In genomic region chr11:12598330-12599256, GRCh38 we compare ENCODE assay signal across 11 cellular contexts.
DNase-seq lines count a peak whose midpoint lies in the region; ATAC-seq and TF ChIP-seq lines count a peak whose summit lies in the region.
"Had no signal": no experiment of that assay in that cellular context is flagged by ENCODE, and none has a peak within 500 bp of the region (broad histone marks: within the 10 kb centered on the region; RNA-seq: fewer than 3 reads in every experiment).

No MANE protein-coding gene starts in this region.

- H3K9me3 Mint-ChIP-seq in activated naive CD4-positive, alpha-beta T cell treated with anti-CD3 and anti-CD28 coated beads for 36 hours, result peaks cover 4% of the 10 kb centered on the region
- peaks cover 6% of the 10 kb centered on the region for H3K9me3 Mint-ChIP-seq in WTC11
- H3K9me3 Mint-ChIP-seq: activated naive CD4-positive, alpha-beta T cell treated with anti-CD3 and anti-CD28 coated beads, Interleukin-2, amount 10 ng/mL, durations not matched to agents 7 days and 5 days had no signal

- no peak for TF ChIP-seq EP300 in tibial nerve (IDR thresholded peaks at IDR 0.05)

- H3K4me2 ChIP-seq in fibroblast of lung (ENCODE audit: extremely low read depth, insufficient read depth, low read length), result peak overlapping the region; percentile 27

- CTCF ChIA-PET in activated naive CD4-positive, alpha-beta T cell treated with anti-CD3 and anti-CD28 coated beads for 36 hours (lab: Charles Lee), result interaction anchor here (0.7 to 2.7 kb wide), 16 partner anchors 8 to 331 kb away, joined by 3 to 20 read pairs (median 4); no protein-coding TSS in a partner anchor
- CTCF ChIA-PET in WTC11 (lab: Charles Lee), result interaction anchor here (0.7 to 2.0 kb wide), 22 partner anchors 8 to 316 kb away, joined by 3 to 13 read pairs (median 4); no protein-coding TSS in a partner anchor

- H4K20me1 ChIP-seq in fibroblast of lung (ENCODE audit: control insufficient read depth, extremely low read depth, insufficient read depth, low read length), result no peaks in the 10 kb centered on the region

- no peak overlapping the region for H3K4me3 Mint-ChIP-seq in activated naive CD4-positive, alpha-beta T cell treated with anti-CD3 and anti-CD28 coated beads for 36 hours
- H3K4me3 Mint-ChIP-seq in WTC11, result no peak overlapping the region
- H3K4me3 Mint-ChIP-seq: activated naive CD4-positive, alpha-beta T cell treated with anti-CD3 and anti-CD28 coated beads, Interleukin-2, amount 10 ng/mL, durations not matched to agents 7 days and 5 days had no signal

- POLR2A ChIA-PET in WTC11 (lab: Charles Lee), result interaction anchor here (0.5 kb wide), 1 partner anchor 91 kb away, joined by 3 read pairs; no protein-coding TSS in a partner anchor

- ATAC-seq in RWPE2 (ENCODE audit: low read depth) (peak; percentile 40; the same call in 1 of the 3 replicates), WTC11 (no peak), GM18909 (IDR thresholded peaks at IDR 0.05; ENCODE audit: poor library complexity, unreplicated experiment) (no peak), HG03432 (IDR thresholded peaks at IDR 0.05; ENCODE audit: unreplicated experiment) (no peak)

- TF ChIP-seq POLR2A in tibial nerve (IDR thresholded peaks at IDR 0.05), result no peak

- H3K9ac ChIP-seq in fibroblast of lung (ENCODE audit: insufficient read depth, low read length), result no peak overlapping the region

- no peak overlapping the region for H2AFZ ChIP-seq in fibroblast of lung (ENCODE audit: low read length)

- H3K27me3 ChIP-seq in RWPE2 (ENCODE audit: insufficient read depth, poor library complexity, severe bottlenecking) (no peaks in the 10 kb centered on the region), fibroblast of lung (ENCODE audit: control insufficient read depth, insufficient read depth, low read length) (no peaks in the 10 kb centered on the region), tibial nerve (no peaks in the 10 kb centered on the region)
- H3K27me3 ChIP-seq: heart right ventricle had no signal

- peaks cover 14% of the 10 kb centered on the region for H3K4me1 Mint-ChIP-seq in activated naive CD4-positive, alpha-beta T cell treated with anti-CD3 and anti-CD28 coated beads for 36 hours (ENCODE audit: low read depth)
- H3K4me1 Mint-ChIP-seq in WTC11, result peaks cover 12% of the 10 kb centered on the region

- H3K36me3 ChIP-seq in RWPE2 (ENCODE audit: low read depth) (no peaks in the 10 kb centered on the region), fibroblast of lung (ENCODE audit: control insufficient read depth, insufficient read depth, low read length) (no peaks in the 10 kb centered on the region), tibial nerve (no peaks in the 10 kb centered on the region)
- H3K36me3 ChIP-seq: heart right ventricle had no signal

- H3K9me3 ChIP-seq in RWPE2 (ENCODE audit: severe bottlenecking), result peaks cover 2% of the 10 kb centered on the region
- no peaks in the 10 kb centered on the region for H3K9me3 ChIP-seq in fibroblast of lung (ENCODE audit: control insufficient read depth, insufficient read depth, low read depth, low read length)
- no peaks in the 10 kb centered on the region for H3K9me3 ChIP-seq in tibial nerve

- no peak overlapping the region for H3K27ac Mint-ChIP-seq in activated naive CD4-positive, alpha-beta T cell treated with anti-CD3 and anti-CD28 coated beads for 36 hours
- no peak overlapping the region for H3K27ac Mint-ChIP-seq in WTC11
- H3K27ac Mint-ChIP-seq: activated naive CD4-positive, alpha-beta T cell treated with anti-CD3 and anti-CD28 coated beads, Interleukin-2, amount 10 ng/mL, durations not matched to agents 7 days and 5 days had no signal

- peaks cover 15% of the 10 kb centered on the region for H3K27me3 Mint-ChIP-seq in activated naive CD4-positive, alpha-beta T cell treated with anti-CD3 and anti-CD28 coated beads for 36 hours (ENCODE audit: low read depth)
- H3K27me3 Mint-ChIP-seq in WTC11 (ENCODE audit: low read depth), result no peaks in the 10 kb centered on the region

- no peak for TF ChIP-seq CTCF in RWPE2 (IDR thresholded peaks at IDR 0.05; ENCODE audit: poor library complexity, severe bottlenecking)
- TF ChIP-seq CTCF in fibroblast of lung (conservative IDR thresholded peaks at IDR 0.05 in 1 of 2, IDR thresholded peaks at IDR 0.05 in 1 of 2; ENCODE audit: low read depth in 1 of 2, low read length in 2 of 2), result no peak
- no peak for TF ChIP-seq CTCF in tibial nerve (IDR thresholded peaks at IDR 0.05)
- no peak for TF ChIP-seq CTCF in WTC11 (IDR thresholded peaks at IDR 0.05)

- peak; percentile 8 for DNase-seq in activated naive CD4-positive, alpha-beta T cell treated with anti-CD3 and anti-CD28 coated beads for 36 hours
- DNase-seq in activated naive CD4-positive, alpha-beta T cell (lab: John Stamatoyannopoulos, UW), result no peak
- DNase-seq in RWPE2 (ENCODE audit: low spot score) (no peak), fibroblast of lung (ENCODE audit: low read depth in 2 of 2) (peak; percentile 64 to 76), tibial nerve (ENCODE audit: low spot score in 2 of 2) (peak in 1 of 2 donors; percentile 39), WTC11 (ENCODE audit: low spot score) (no peak)

- 30 to 31% methylated on average over 7 of the region's 7 CpGs for WGBS in tibial nerve, 2 donors

- H3K4me1 ChIP-seq in RWPE2 (ENCODE audit: insufficient read depth, poor library complexity, severe bottlenecking) (no peaks in the 10 kb centered on the region), fibroblast of lung (ENCODE audit: control insufficient read depth, extremely low read depth, insufficient read depth, low read length) (no peaks in the 10 kb centered on the region), tibial nerve (peaks cover 0 to 24% (median 0%) of the 10 kb centered on the region in 4 donors)

- intact Hi-C loops in activated naive CD4-positive, alpha-beta T cell treated with anti-CD3 and anti-CD28 coated beads for 36 hours (cut with micrococcal nuclease), result loop anchor here (1.0 to 5.0 kb wide), 4 partner anchors 214 to 584 kb away; no protein-coding TSS in a partner anchor

- no peaks in the 10 kb centered on the region for H3K79me2 ChIP-seq in fibroblast of lung (ENCODE audit: control insufficient read depth, insufficient read depth, low read length)

- H3K27ac ChIP-seq in RWPE2 (ENCODE audit: poor library complexity, severe bottlenecking) (no peak overlapping the region), fibroblast of lung (ENCODE audit: insufficient read depth, low read length) (no peak overlapping the region), tibial nerve (peak overlapping the region in 3 of 4 donors; percentile 4 to 22 (median 8))
- H3K27ac ChIP-seq: dorsolateral prefrontal cortex had no signal

- H3K4me3 ChIP-seq in RWPE2 (ENCODE audit: severe bottlenecking) (no peak overlapping the region), fibroblast of lung (replicated peaks in 1 of 4; ENCODE audit: control extremely low read depth in 1 of 4, insufficient read depth in 1 of 4, low read depth in 3 of 4, low read length in 4 of 4) (no peak overlapping the region), tibial nerve (no peak overlapping the region)
- H3K4me3 ChIP-seq: dorsolateral prefrontal cortex, heart right ventricle had no signal

- peaks cover 3% of the 10 kb centered on the region for H3K36me3 Mint-ChIP-seq in activated naive CD4-positive, alpha-beta T cell treated with anti-CD3 and anti-CD28 coated beads for 36 hours (ENCODE audit: low read depth)
- H3K36me3 Mint-ChIP-seq in WTC11, result no peaks in the 10 kb centered on the region
- H3K36me3 Mint-ChIP-seq: activated naive CD4-positive, alpha-beta T cell treated with anti-CD3 and anti-CD28 coated beads, Interleukin-2, amount 10 ng/mL, durations not matched to agents 7 days and 5 days had no signal

TF ChIP-seq in WTC11, 78 proteins besides CTCF, POLR2A, EP300 and RAD21:
- TF ChIP-seq SMAD4 (CRISPR knock-in tag; IDR thresholded peaks at IDR 0.05) (no peak), JUN (CRISPR knock-in tag; IDR thresholded peaks at IDR 0.05) (no peak)
- TF ChIP-seq, protein P1, sequence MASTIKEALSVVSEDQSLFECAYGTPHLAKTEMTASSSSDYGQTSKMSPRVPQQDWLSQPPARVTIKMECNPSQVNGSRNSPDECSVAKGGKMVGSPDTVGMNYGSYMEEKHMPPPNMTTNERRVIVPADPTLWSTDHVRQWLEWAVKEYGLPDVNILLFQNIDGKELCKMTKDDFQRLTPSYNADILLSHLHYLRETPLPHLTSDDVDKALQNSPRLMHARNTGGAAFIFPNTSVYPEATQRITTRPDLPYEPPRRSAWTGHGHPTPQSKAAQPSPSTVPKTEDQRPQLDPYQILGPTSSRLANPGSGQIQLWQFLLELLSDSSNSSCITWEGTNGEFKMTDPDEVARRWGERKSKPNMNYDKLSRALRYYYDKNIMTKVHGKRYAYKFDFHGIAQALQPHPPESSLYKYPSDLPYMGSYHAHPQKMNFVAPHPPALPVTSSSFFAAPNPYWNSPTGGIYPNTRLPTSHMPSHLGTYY (CRISPR knock-in tag; IDR thresholded peaks at IDR 0.05), result no peak

Comparison
In these comparisons a context has a peak if more than half of its experiments do, and no peak if none do; other contexts are left out.
1. DNase-seq: peak in activated naive CD4-positive, alpha-beta T cell treated with anti-CD3 and anti-CD28 coated beads for 36 hours (single experiment) and fibroblast of lung (2 of 2); none in activated naive CD4-positive, alpha-beta T cell (0 of 4), RWPE2 (single experiment) and WTC11 (single experiment).
2. H3K27ac ChIP-seq: peak in tibial nerve (3 of 4); none in RWPE2 (single experiment) and fibroblast of lung (single experiment).